Comparison of ENCODE assay signal across 27 cellular contexts in the genomic region with DNA sequence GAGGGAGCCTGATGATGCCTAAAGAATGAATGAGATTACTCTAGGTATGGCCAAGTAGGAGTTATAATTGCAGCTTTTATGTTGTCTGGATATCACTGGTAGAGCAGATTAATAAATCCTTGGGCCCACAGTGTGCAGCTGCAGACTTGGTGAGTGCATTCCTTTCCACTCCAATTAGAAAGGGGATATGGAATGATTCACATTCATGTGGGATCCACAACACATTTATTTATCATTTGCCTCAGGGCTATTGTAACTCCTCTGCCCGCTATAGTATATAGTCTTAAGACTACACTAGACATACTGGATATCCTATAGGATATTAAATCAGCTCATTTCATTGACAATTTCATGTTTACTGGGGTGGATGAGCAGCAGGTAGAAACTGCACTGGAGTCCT. TPM values are rescaled to one million over a fixed set of nuclear protein-coding genes. Genes with fewer than 3 reads are reported as not detected.
"Had no signal": no experiment of that assay in that cellular context is flagged by ENCODE, and none has a peak within 500 bp of the region (broad histone marks: within the 10 kb centered on the region; RNA-seq: fewer than 3 reads in every experiment).

No MANE protein-coding gene starts in this region.

- H3K36me3 ChIP-seq: heart right ventricle, lower lobe of right lung, ovary, spleen, tibial artery had no signal

- DNase-seq: dorsolateral prefrontal cortex; effector CD4-positive, alpha-beta T cell; foreskin fibroblast; glutamatergic neuron; heart right ventricle; hippocampal formation; kidney glomerular epithelial cell; left ventricle myocardium superior; lower lobe of right lung; natural killer cell; occipital lobe; ovary; posterior cingulate gyrus; psoas muscle; right cardiac atrium; spleen; stimulated activated CD4-positive, alpha-beta T cell treated with anti-CD3 and anti-CD28 coated beads, Interleukin-4, amount 100 ng/mL, for 4 hours; stimulated activated naive CD8-positive, alpha-beta T cell treated with anti-CD3 and anti-CD28 coated beads, Interleukin-15, Interleukin-2, amounts not matched to agents 100 U/mL and 50 U/mL, for 24 hours; substantia nigra; testis; tibial artery had no signal

- H3K27me3 ChIP-seq: ovary, testis, tibial artery had no signal

- H3K9me3 ChIP-seq: heart right ventricle, lower lobe of right lung, ovary, psoas muscle, spleen, testis, tibial artery had no signal

- H3K27ac ChIP-seq: dorsolateral prefrontal cortex, epithelial cell of prostate, heart right ventricle, lower lobe of right lung, ovary, psoas muscle, skin epidermis, spleen, testis, tibial artery had no signal

- H3K4me3 ChIP-seq: dorsolateral prefrontal cortex, heart right ventricle, lower lobe of right lung, ovary, psoas muscle, skin epidermis, spleen, testis, tibial artery had no signal

- ATAC-seq: esophagus mucosa; heart right ventricle; left ventricle myocardium superior; lower lobe of right lung; natural killer cell; psoas muscle; right cardiac atrium; stimulated activated memory B cell treated with anti-CD40 and anti-IgM and Interleukin-4, amounts not matched to agents 10 μg/mL and 1 μg/mL and 100 μg/mL, for 72 hours; stimulated activated naive CD8-positive, alpha-beta T cell treated with anti-CD3 and anti-CD28 coated beads, Interleukin-15, Interleukin-2, amounts not matched to agents 100 U/mL and 50 U/mL, for 24 hours had no signal

- H3K4me1 ChIP-seq: heart right ventricle, lower lobe of right lung, psoas muscle, spleen, testis, tibial artery had no signal

RNA-seq across cellular contexts. Expression of gene HLA-G, which starts 11.6 kb away (rescaled TPM):
- total RNA-seq: left ventricle myocardium superior, occipital lobe, urinary bladder had no signal
- polyA plus RNA-seq: neural cell, psoas muscle, right cardiac atrium, urinary bladder had no signal
